9 cellular contexts compared by ENCODE assay signal in the genomic region with DNA sequence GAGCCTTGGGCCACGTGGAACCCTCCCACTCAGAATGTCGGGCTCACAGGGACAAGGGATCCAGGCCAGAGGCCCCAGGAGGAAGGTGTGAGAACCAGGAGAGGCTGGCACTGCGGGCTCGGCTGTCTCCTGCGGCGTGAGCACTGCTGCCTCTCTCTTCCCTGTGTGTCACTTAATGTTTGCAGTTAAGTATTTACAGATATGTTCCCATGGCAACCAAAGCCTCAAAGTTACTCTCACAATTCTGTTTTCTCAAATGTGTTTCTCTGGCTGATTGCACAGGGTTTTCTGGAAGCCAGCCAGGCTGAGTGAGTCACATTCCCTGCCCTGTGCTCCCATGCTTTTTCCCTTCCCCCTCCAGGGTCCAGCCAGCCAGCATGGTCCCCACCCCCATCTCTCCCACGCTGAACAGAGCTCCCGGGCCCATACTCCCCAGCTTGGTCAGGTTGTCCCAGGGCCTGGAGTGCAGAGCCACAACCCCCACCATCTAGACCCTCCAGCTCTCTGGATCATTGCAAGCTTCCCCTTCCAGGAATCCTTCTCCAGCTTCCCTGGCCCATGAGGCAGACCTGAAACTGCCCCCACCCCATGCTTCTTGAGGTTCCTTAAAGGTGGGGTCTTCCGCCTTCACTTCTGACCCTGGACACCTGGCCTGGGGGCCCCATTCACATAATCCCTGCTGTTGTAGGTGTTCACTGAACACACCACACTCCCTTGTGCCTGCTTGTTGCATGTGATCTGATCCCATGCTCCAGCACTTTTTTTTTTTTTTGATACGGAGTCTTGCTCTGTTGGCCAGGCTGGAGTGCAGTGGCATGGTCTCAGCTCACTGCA.
A peak's percentile ranks its signal among the peaks of the same experiment; 100 is the strongest.
DNase-seq lines count a peak whose midpoint lies in the region; ATAC-seq and TF ChIP-seq lines count a peak whose summit lies in the region.
"Had no signal": no experiment of that assay in that cellular context is flagged by ENCODE, and none has a peak within 500 bp of the region (broad histone marks: within the 10 kb centered on the region; RNA-seq: fewer than 3 reads in every experiment).

No MANE protein-coding gene starts in this region.

- no peak overlapping the region for H3K27ac ChIP-seq in thoracic aorta

- H3K4me3 ChIP-seq in GM12865 (ENCODE audit: low read depth, low read length) (no peak overlapping the region), kidney epithelial cell (ENCODE audit: low read depth, low read length) (no peak overlapping the region), thoracic aorta (no peak overlapping the region)
- H3K4me3 ChIP-seq: skin epidermis had no signal

- no peaks in the 10 kb centered on the region for H3K9me3 ChIP-seq in thoracic aorta

- H3K36me3 ChIP-seq in kidney epithelial cell (ENCODE audit: control insufficient read depth, insufficient read depth, low read length) (no peaks in the 10 kb centered on the region), thoracic aorta (no peaks in the 10 kb centered on the region)

- ATAC-seq in HG03280 (IDR thresholded peaks at IDR 0.05; ENCODE audit: unreplicated experiment) (peak; percentile 67), thoracic aorta (ENCODE audit: insufficient number of reproducible peaks, low FRiP score, low read depth) (peak; percentile 92), HG02840 (IDR thresholded peaks at IDR 0.05; ENCODE audit: low FRiP score, unreplicated experiment) (no peak), GM19328 (IDR thresholded peaks at IDR 0.05; ENCODE audit: unreplicated experiment) (no peak)

- H3K4me1 ChIP-seq in thoracic aorta (ENCODE audit: control insufficient read depth in 1 of 2, low read depth in 2 of 2): peaks cover 3 to 13% of the 10 kb centered on the region in 2 donors

- DNase-seq in GM12865 (ENCODE audit: low read depth) (peak; percentile 39), NCI-H226 (peak; percentile 71), brain pericyte (ENCODE audit: low read depth, low spot score) (peak; percentile 81), kidney epithelial cell (ENCODE audit: low read depth) (peak; percentile 98), thoracic aorta (ENCODE audit: low spot score) (peak; percentile 83)

- peaks cover 8% of the 10 kb centered on the region for H3K27me3 ChIP-seq in kidney epithelial cell (ENCODE audit: control insufficient read depth, insufficient read depth, low read length)
- H3K27me3 ChIP-seq in thoracic aorta (replicated peaks; ENCODE audit: insufficient read depth): no peaks in the 10 kb centered on the region

- TF ChIP-seq CTCF in GM12865 (IDR thresholded peaks at IDR 0.05; ENCODE audit: insufficient read depth, low read depth, low read length, missing control alignments): no peak
- no peak for TF ChIP-seq CTCF in kidney epithelial cell (IDR thresholded peaks at IDR 0.05; ENCODE audit: insufficient read depth, low read length, poor library complexity, severe bottlenecking)
- TF ChIP-seq CTCF in thoracic aorta (IDR thresholded peaks at IDR 0.05): no peak

Comparison
In these comparisons a context has a peak if more than half of its experiments do, and no peak if none do; other contexts are left out.
1. DNase-seq: peak in every context shown above with its lines; median percentile 98 in kidney epithelial cell; 83 in thoracic aorta; 81 in brain pericyte; 71 in NCI-H226; 39 in GM12865.
2. ATAC-seq: peak in HG03280 (single experiment) and thoracic aorta (single experiment); none in HG02840 (single experiment) and GM19328 (single experiment).